ENCODE assay signal across 29 cellular contexts in genomic region chr18:38170845-38171244, GRCh38.
"Had no signal": no experiment of that assay in that cellular context is flagged by ENCODE, and none has a peak within 500 bp of the region (broad histone marks: within the 10 kb centered on the region; RNA-seq: fewer than 3 reads in every experiment).

No MANE protein-coding gene starts in this region.

- H3K27me3 ChIP-seq: stomach, suprapubic skin, testis, thyroid gland, tibial artery, tibial nerve, transverse colon, upper lobe of left lung, upper lobe of right lung, uterus, vagina had no signal

- DNase-seq: stimulated activated CD4-positive, alpha-beta T cell treated with anti-CD3 and anti-CD28 coated beads, Interleukin-2, amount 100 ng/mL, for 48 hours; stimulated activated CD4-positive, alpha-beta T cell treated with anti-CD3 and anti-CD28 coated beads, Interleukin-4, amount 100 ng/mL, for 1 hour; stimulated activated CD4-positive, alpha-beta T cell treated with anti-CD3 and anti-CD28 coated beads, Interleukin-4, amount 100 ng/mL, for 24 hours; stimulated activated CD4-positive, alpha-beta T cell treated with anti-CD3 and anti-CD28 coated beads, Interleukin-4, amount 100 ng/mL, for 4 hours; stimulated activated CD8-positive, alpha-beta memory T cell treated with anti-CD3 and anti-CD28 coated beads, Interleukin-4, amount 100 ng/mL, for 48 hours; stimulated activated naive B cell treated with anti-CD40 and anti-IgM and Interleukin-4, amounts not matched to agents 10 μg/mL and 1 μg/mL and 100 μg/mL, for 72 hours; stimulated activated naive CD4-positive, alpha-beta T cell; stimulated activated naive CD4-positive, alpha-beta T cell treated with Interleukin-2 at 50 U/mL for 16 hours; stimulated activated naive CD8-positive, alpha-beta T cell treated with anti-CD3 and anti-CD28 coated beads, Interleukin-15, amount 100 ng/mL, for 72 hours; stimulated activated naive CD8-positive, alpha-beta T cell treated with anti-CD3 and anti-CD28 coated beads, Interleukin-15, Interleukin-2, amounts not matched to agents 100 U/mL and 50 U/mL, for 24 hours; stomach; substantia nigra; testis; thyroid gland; tibial artery; transverse colon; trophoblast cell; upper lobe of left lung; upper lobe of right lung; uterus had no signal

- H3K9me3 ChIP-seq: stomach, testis, thoracic aorta, thyroid gland, tibial artery, tibial nerve, transverse colon, upper lobe of left lung, upper lobe of right lung, uterus, vagina had no signal

- H3K4me3 ChIP-seq: stomach, suprapubic skin, testis, thoracic aorta, thyroid gland, tibial artery, tibial nerve, transverse colon, upper lobe of left lung, upper lobe of right lung, uterus, vagina had no signal

- H3K27me3 Mint-ChIP-seq: stimulated activated memory B cell treated with anti-CD40 and anti-IgM and Interleukin-4, amounts not matched to agents 10 μg/mL and 1 μg/mL and 100 μg/mL, for 72 hours; stimulated activated naive B cell treated with anti-CD40 and anti-IgM and Interleukin-4, amounts not matched to agents 10 μg/mL and 1 μg/mL and 100 μg/mL, for 72 hours; stimulated activated naive CD8-positive, alpha-beta T cell treated with anti-CD3 and anti-CD28 coated beads, Interleukin-15, amount 100 ng/mL, for 72 hours; stimulated activated naive CD8-positive, alpha-beta T cell treated with anti-CD3 and anti-CD28 coated beads, Interleukin-15, Interleukin-2, amounts not matched to agents 100 ng/mL and 50 ng/mL, for 24 hours; type B pancreatic cell had no signal

- FAIRE-seq: urothelium cell line had no signal

- H3K4me1 ChIP-seq: suprapubic skin, testis, thyroid gland, tibial artery, tibial nerve, transverse colon, upper lobe of left lung, upper lobe of right lung, uterus, vagina had no signal

- H3K27ac Mint-ChIP-seq: stimulated activated effector memory CD8-positive, alpha-beta T cell treated with anti-CD3 and anti-CD28 coated beads, Interleukin-12 subunit alpha, Interleukin-12 subunit beta, amount 100 ng/mL, for 72 hours; stimulated activated memory B cell treated with anti-CD40 and anti-IgM and Interleukin-4, amounts not matched to agents 10 μg/mL and 1 μg/mL and 100 μg/mL, for 72 hours; stimulated activated naive B cell treated with anti-CD40 and anti-IgM and Interleukin-4, amounts not matched to agents 10 μg/mL and 1 μg/mL and 100 μg/mL, for 72 hours; stimulated activated naive CD8-positive, alpha-beta T cell treated with anti-CD3 and anti-CD28 coated beads, Interleukin-15, amount 100 ng/mL, for 72 hours; stimulated activated naive CD8-positive, alpha-beta T cell treated with anti-CD3 and anti-CD28 coated beads, Interleukin-15, Interleukin-2, amounts not matched to agents 100 ng/mL and 50 ng/mL, for 24 hours; type B pancreatic cell had no signal

- H3K9me3 Mint-ChIP-seq: stimulated activated naive B cell treated with anti-CD40 and anti-IgM and Interleukin-4, amounts not matched to agents 10 μg/mL and 1 μg/mL and 100 μg/mL, for 72 hours; type B pancreatic cell had no signal

- H3K4me1 Mint-ChIP-seq: stimulated activated effector memory CD8-positive, alpha-beta T cell treated with anti-CD3 and anti-CD28 coated beads, Interleukin-12 subunit alpha, Interleukin-12 subunit beta, amount 100 ng/mL, for 72 hours; stimulated activated memory B cell treated with anti-CD40 and anti-IgM and Interleukin-4, amounts not matched to agents 10 μg/mL and 1 μg/mL and 100 μg/mL, for 72 hours; stimulated activated naive B cell treated with anti-CD40 and anti-IgM and Interleukin-4, amounts not matched to agents 10 μg/mL and 1 μg/mL and 100 μg/mL, for 72 hours; stimulated activated naive CD8-positive, alpha-beta T cell treated with anti-CD3 and anti-CD28 coated beads, Interleukin-15, amount 100 ng/mL, for 72 hours had no signal

- H3K4me3 Mint-ChIP-seq: stimulated activated effector memory CD8-positive, alpha-beta T cell treated with anti-CD3 and anti-CD28 coated beads, Interleukin-12 subunit alpha, Interleukin-12 subunit beta, amount 100 ng/mL, for 72 hours; stimulated activated memory B cell treated with anti-CD40 and anti-IgM and Interleukin-4, amounts not matched to agents 10 μg/mL and 1 μg/mL and 100 μg/mL, for 72 hours; stimulated activated naive B cell treated with anti-CD40 and anti-IgM and Interleukin-4, amounts not matched to agents 10 μg/mL and 1 μg/mL and 100 μg/mL, for 72 hours; stimulated activated naive CD8-positive, alpha-beta T cell treated with anti-CD3 and anti-CD28 coated beads, Interleukin-15, amount 100 ng/mL, for 72 hours; stimulated activated naive CD8-positive, alpha-beta T cell treated with anti-CD3 and anti-CD28 coated beads, Interleukin-15, Interleukin-2, amounts not matched to agents 100 ng/mL and 50 ng/mL, for 24 hours; type B pancreatic cell had no signal

- ATAC-seq: stimulated activated effector memory CD8-positive, alpha-beta T cell treated with anti-CD3 and anti-CD28 coated beads, Interleukin-12 subunit alpha, Interleukin-12 subunit beta, amount 100 ng/mL, for 72 hours; stimulated activated memory B cell treated with anti-CD40 and anti-IgM and Interleukin-4, amounts not matched to agents 10 μg/mL and 1 μg/mL and 100 μg/mL, for 72 hours; stimulated activated naive B cell treated with anti-CD40 and anti-IgM and Interleukin-4, amounts not matched to agents 10 μg/mL and 1 μg/mL and 100 μg/mL, for 72 hours; stimulated activated naive CD8-positive, alpha-beta T cell treated with anti-CD3 and anti-CD28 coated beads, Interleukin-15, amount 100 ng/mL, for 72 hours; stimulated activated naive CD8-positive, alpha-beta T cell treated with anti-CD3 and anti-CD28 coated beads, Interleukin-15, Interleukin-2, amounts not matched to agents 100 U/mL and 50 U/mL, for 24 hours; upper lobe of right lung had no signal

- H3K27ac ChIP-seq: stomach, suprapubic skin, testis, thoracic aorta, thyroid gland, tibial artery, tibial nerve, transverse colon, upper lobe of left lung, upper lobe of right lung, uterus, vagina had no signal

- H3K36me3 ChIP-seq: stomach, suprapubic skin, thoracic aorta, thyroid gland, tibial artery, tibial nerve, transverse colon, upper lobe of left lung, upper lobe of right lung, uterus, vagina had no signal

- H3K36me3 Mint-ChIP-seq: stimulated activated effector memory CD8-positive, alpha-beta T cell treated with anti-CD3 and anti-CD28 coated beads, Interleukin-12 subunit alpha, Interleukin-12 subunit beta, amount 100 ng/mL, for 72 hours; stimulated activated memory B cell treated with anti-CD40 and anti-IgM and Interleukin-4, amounts not matched to agents 10 μg/mL and 1 μg/mL and 100 μg/mL, for 72 hours; stimulated activated naive B cell treated with anti-CD40 and anti-IgM and Interleukin-4, amounts not matched to agents 10 μg/mL and 1 μg/mL and 100 μg/mL, for 72 hours; type B pancreatic cell had no signal
